Comparison of ENCODE assay signal across 21 cellular contexts in genomic region chr18:22408059-22408458, GRCh38. TPM values are rescaled to one million over a fixed set of nuclear protein-coding genes. Genes with fewer than 3 reads are reported as not detected.
A peak's percentile ranks its signal among the peaks of the same experiment; 100 is the strongest.
DNase-seq lines count a peak whose midpoint lies in the region; ATAC-seq and TF ChIP-seq lines count a peak whose summit lies in the region.
"Had no signal": no experiment of that assay in that cellular context is flagged by ENCODE, and none has a peak within 500 bp of the region (broad histone marks: within the 10 kb centered on the region; RNA-seq: fewer than 3 reads in every experiment).

No MANE protein-coding gene starts in this region.

- H4K20me1 ChIP-seq in DOHH2 (ENCODE audit: control insufficient read depth, insufficient read depth, low read depth, low read length): no peaks in the 10 kb centered on the region

- no peaks in the 10 kb centered on the region for H3K9me3 ChIP-seq in DOHH2 (ENCODE audit: control insufficient read depth, insufficient read depth, low read length)
- H3K9me3 ChIP-seq in naive thymus-derived CD4-positive, alpha-beta T cell (ENCODE audit: control insufficient read depth in 2 of 3, low read length in 3 of 3): peaks cover 0 to 5% (median 0%) of the 10 kb centered on the region in 3 experiments
- H3K9me3 ChIP-seq: HAP-1 had no signal

- CTCF ChIA-PET in naive thymus-derived CD4-positive, alpha-beta T cell (lab: Charles Lee): no interaction called here

- TF ChIP-seq CTCF in DOHH2 (IDR thresholded peaks at IDR 0.05; ENCODE audit: low read depth, low read length, poor library complexity, severe bottlenecking): peak; percentile 12
- peak; percentile 44 for TF ChIP-seq CTCF in HFFc6 (IDR thresholded peaks at IDR 0.05)
- TF ChIP-seq CTCF in chondrocyte (IDR thresholded peaks at IDR 0.05): peak; percentile 37
- TF ChIP-seq CTCF in glutamatergic neuron (IDR thresholded peaks at IDR 0.05; ENCODE audit: partially characterized antibody, unreplicated experiment): no peak

- intact Hi-C loops in naive thymus-derived CD4-positive, alpha-beta T cell (cut with micrococcal nuclease): no loop called here

- H3K27ac ChIP-seq in DOHH2 (ENCODE audit: low read depth, low read length): no peak overlapping the region
- no peak overlapping the region for H3K27ac ChIP-seq in naive thymus-derived CD4-positive, alpha-beta T cell (ENCODE audit: low read depth, low read length)

- H3K36me3 Mint-ChIP-seq in HFFc6 (ENCODE audit: low read depth) (peaks cover 19% of the 10 kb centered on the region), chondrocyte (ENCODE audit: low read depth) (peaks cover 5% of the 10 kb centered on the region), glutamatergic neuron (ENCODE audit: unreplicated experiment) (peaks cover 13% of the 10 kb centered on the region)
- H3K36me3 Mint-ChIP-seq in naive thymus-derived CD4-positive, alpha-beta T cell: no peaks in the 10 kb centered on the region
- H3K36me3 Mint-ChIP-seq: memory B cell had no signal

- no peaks in the 10 kb centered on the region for H3K4me1 ChIP-seq in DOHH2 (ENCODE audit: control insufficient read depth, low read length)
- peaks cover 0 to 22% of the 10 kb centered on the region in 2 donors for H3K4me1 ChIP-seq in naive thymus-derived CD4-positive, alpha-beta T cell (ENCODE audit: control insufficient read depth in 2 of 2, insufficient read depth in 2 of 2, low read length in 2 of 2)
- H3K4me1 ChIP-seq: HAP-1 had no signal

- no peak overlapping the region for H3K4me3 Mint-ChIP-seq in HFFc6
- H3K4me3 Mint-ChIP-seq in chondrocyte (ENCODE audit: unreplicated experiment): no peak overlapping the region
- no peak overlapping the region for H3K4me3 Mint-ChIP-seq in naive thymus-derived CD4-positive, alpha-beta T cell
- no peak overlapping the region for H3K4me3 Mint-ChIP-seq in glutamatergic neuron (ENCODE audit: unreplicated experiment)
- H3K4me3 Mint-ChIP-seq: activated B cell treated with CpG ODN at 0.5 μM for 24 hours; activated T-helper 17 cell treated with anti-CD3 and anti-CD28 coated beads, Interleukin-2, amount 50 U/mL, for 72 hours; memory B cell; nephron progenitor cell; T-helper 17 cell had no signal

- H3K9me3 Mint-ChIP-seq in HFFc6 (peaks cover 19% of the 10 kb centered on the region), chondrocyte (ENCODE audit: low read depth) (peaks cover 21% of the 10 kb centered on the region), glutamatergic neuron (ENCODE audit: unreplicated experiment) (peaks cover 1% of the 10 kb centered on the region)
- H3K9me3 Mint-ChIP-seq in naive thymus-derived CD4-positive, alpha-beta T cell: peaks cover 2 to 34% (median 13%) of the 10 kb centered on the region in 11 donors

- no peaks in the 10 kb centered on the region for H3F3A ChIP-seq in DOHH2 (ENCODE audit: control insufficient read depth, insufficient read depth)

- DNase-seq in HFFc6 (no peak), chondrocyte (ENCODE audit: low spot score) (no peak), NCI-H187 treated with DMSO at 0.1 percent for 48 hours (lab: John Stamatoyannopoulos, UW) (no peak), GM19238 (ENCODE audit: insufficient read length, low spot score) (no peak), NCI-H128 (lab: John Stamatoyannopoulos, UW; ENCODE audit: unreplicated experiment) (no peak), glutamatergic neuron (no peak)
- DNase-seq in naive thymus-derived CD4-positive, alpha-beta T cell: no peak
- DNase-seq: activated B cell treated with CpG ODN at 0.5 μM for 24 hours; nephron progenitor cell; stimulated activated naive CD4-positive, alpha-beta T cell treated with Interleukin-2 at 50 U/mL for 16 hours; T-helper 17 cell; trophoblast cell had no signal

- H3K27ac Mint-ChIP-seq in HFFc6 (no peak overlapping the region), chondrocyte (ENCODE audit: unreplicated experiment) (no peak overlapping the region), glutamatergic neuron (ENCODE audit: unreplicated experiment) (no peak overlapping the region)
- H3K27ac Mint-ChIP-seq in naive thymus-derived CD4-positive, alpha-beta T cell: no peak overlapping the region
- H3K27ac Mint-ChIP-seq: activated B cell treated with CpG ODN at 0.5 μM for 24 hours; activated T-helper 17 cell treated with anti-CD3 and anti-CD28 coated beads, Interleukin-2, amount 50 U/mL, for 72 hours; memory B cell; nephron progenitor cell; T-helper 17 cell had no signal

- H3K4me3 ChIP-seq in DOHH2 (ENCODE audit: low read length): no peak overlapping the region
- H3K4me3 ChIP-seq in naive thymus-derived CD4-positive, alpha-beta T cell (ENCODE audit: low read length): no peak overlapping the region
- H3K4me3 ChIP-seq: HAP-1 had no signal

- H3K27me3 ChIP-seq in DOHH2 (ENCODE audit: control insufficient read depth, low read length): no peaks in the 10 kb centered on the region
- H3K27me3 ChIP-seq in naive thymus-derived CD4-positive, alpha-beta T cell (ENCODE audit: control insufficient read depth in 2 of 2, insufficient read depth in 2 of 2, low read length in 2 of 2): no peaks in the 10 kb centered on the region

- no peaks in the 10 kb centered on the region for H3K9me2 ChIP-seq in DOHH2 (replicated peaks; ENCODE audit: control insufficient read depth, low read length)

- POLR2A ChIA-PET in naive thymus-derived CD4-positive, alpha-beta T cell (lab: Charles Lee): no interaction called here

- no peak overlapping the region for H3K4me2 ChIP-seq in DOHH2 (ENCODE audit: low read length)

- ATAC-seq in naive thymus-derived CD4-positive, alpha-beta T cell: peak; percentile 62
- ATAC-seq: activated T-helper 17 cell treated with anti-CD3 and anti-CD28 coated beads, Interleukin-2, amount 50 U/mL, for 72 hours; Right ventricle myocardium inferior; T-helper 17 cell had no signal

- no peaks in the 10 kb centered on the region for H3K79me2 ChIP-seq in DOHH2 (ENCODE audit: control insufficient read depth, low read length)

- H3K36me3 ChIP-seq in DOHH2 (ENCODE audit: control insufficient read depth, low read length): no peaks in the 10 kb centered on the region
- no peaks in the 10 kb centered on the region for H3K36me3 ChIP-seq in naive thymus-derived CD4-positive, alpha-beta T cell (ENCODE audit: control insufficient read depth in 2 of 3, insufficient read depth in 3 of 3, low read length in 3 of 3)
- H3K36me3 ChIP-seq: HAP-1 had no signal

- no peaks in the 10 kb centered on the region for H3K4me1 Mint-ChIP-seq in HFFc6 (ENCODE audit: low read depth)
- H3K4me1 Mint-ChIP-seq in chondrocyte (ENCODE audit: low read depth): no peaks in the 10 kb centered on the region
- peaks cover 0 to 15% (median 0%) of the 10 kb centered on the region in 7 donors for H3K4me1 Mint-ChIP-seq in naive thymus-derived CD4-positive, alpha-beta T cell
- H3K4me1 Mint-ChIP-seq in glutamatergic neuron (ENCODE audit: low read depth, unreplicated experiment): no peaks in the 10 kb centered on the region
- H3K4me1 Mint-ChIP-seq: activated B cell treated with CpG ODN at 0.5 μM for 24 hours; activated T-helper 17 cell treated with anti-CD3 and anti-CD28 coated beads, Interleukin-2, amount 50 U/mL, for 72 hours; memory B cell; T-helper 17 cell had no signal

- H3K27me3 Mint-ChIP-seq in HFFc6 (ENCODE audit: insufficient read depth) (peaks cover 20% of the 10 kb centered on the region), chondrocyte (ENCODE audit: low read depth) (no peaks in the 10 kb centered on the region), glutamatergic neuron (ENCODE audit: unreplicated experiment) (peaks cover 9% of the 10 kb centered on the region)
- H3K27me3 Mint-ChIP-seq in naive thymus-derived CD4-positive, alpha-beta T cell: no peaks in the 10 kb centered on the region
- H3K27me3 Mint-ChIP-seq: activated B cell treated with CpG ODN at 0.5 μM for 24 hours; activated T-helper 17 cell treated with anti-CD3 and anti-CD28 coated beads, Interleukin-2, amount 50 U/mL, for 72 hours; memory B cell; T-helper 17 cell had no signal

RNA-seq across cellular contexts. Expression of gene CTAGE1, which starts 9.7 kb away (rescaled TPM):
- total RNA-seq in HFFc6 (2021; fragmentation: NEBNext Ultra II Directional; extraction: Animal tissue kit (Norgen Biotek cat#: 25700)): under 1 TPM; 0.11 to 0.30 (median 0.12) TPM
- total RNA-seq in chondrocyte (0.12 to 0.13 TPM in 2 of 3 replicates, not detected in the other), glutamatergic neuron (ENCODE audit: unreplicated experiment) (not detected)
- not detected for total RNA-seq in naive thymus-derived CD4-positive, alpha-beta T cell
- not detected for polyA plus RNA-seq in naive thymus-derived CD4-positive, alpha-beta T cell
- total RNA-seq: activated B cell treated with CpG ODN at 0.5 μM for 24 hours; activated T-helper 17 cell treated with anti-CD3 and anti-CD28 coated beads, Interleukin-2, amount 50 U/mL, for 72 hours; cerebellum; endothelial cell of umbilical vein; LHCN-M2; Right ventricle myocardium inferior; T-helper 17 cell had no signal
- polyA plus RNA-seq: BJ, endothelial cell of umbilical vein had no signal
